In genomic region chr3:157174265-157174615, GRCh38 we compare ENCODE assay signal across 8 cellular contexts. TPM values are rescaled to one million over a fixed set of nuclear protein-coding genes. Genes with fewer than 3 reads are reported as not detected.
DNase-seq lines count a peak whose midpoint lies in the region; ATAC-seq and TF ChIP-seq lines count a peak whose summit lies in the region.

No MANE protein-coding gene starts in this region.

- H3K27me3 ChIP-seq in HAP-1 (ENCODE audit: low read depth), result 0 out of 2 replicates have a peak, but pooled peaks cover 2% of the 10 kb centered on the region
- H3K27me3 ChIP-seq in colonic mucosa, result no peaks in the 10 kb centered on the region
- H3K27me3 ChIP-seq in mesendoderm (ENCODE audit: insufficient read depth, low read length, poor library complexity), result no peaks in the 10 kb centered on the region
- H3K27me3 ChIP-seq in upper lobe of left lung, result no peaks in the 10 kb centered on the region

- peak overlapping the region; percentile 68 for H4K8ac ChIP-seq in mesendoderm (ENCODE audit: low read depth, low read length)

- peak overlapping the region; percentile 94 for H3K56ac ChIP-seq in mesendoderm (ENCODE audit: low read length)

- POLR2A ChIA-PET in RWPE1 (lab: Yijun Ruan, JAX; ENCODE audit: low non-redundant PET), result interaction anchor here (1.2 to 3.6 kb wide), 2 partner anchors 14 to 619 kb away, joined by 3 to 76 read pairs; partner anchors contain the start of genes CCNL1 and SSR3

- peak overlapping the region; percentile 77 to 94 for H3K9ac ChIP-seq in colonic mucosa (ENCODE audit: low read depth in 2 of 2, low read length in 2 of 2)
- H3K9ac ChIP-seq in mesendoderm (ENCODE audit: low read length), result peak overlapping the region; percentile 88

- H3K4me2 ChIP-seq in mesendoderm (ENCODE audit: low read length), result peak overlapping the region; percentile 74

- DNase-seq in COLO668 (lab: John Stamatoyannopoulos, UW; ENCODE audit: unreplicated experiment), result peak; percentile 14
- no peak for DNase-seq in HAP-1 (ENCODE audit: low spot score in 2 of 2)
- no peak for DNase-seq in RWPE1 (ENCODE audit: low spot score)
- DNase-seq in colonic mucosa, result peak; percentile 48
- no peak for DNase-seq in mesendoderm
- DNase-seq in upper lobe of left lung, result peak; percentile 29 to 46
- no peak for DNase-seq in dermis blood vessel endothelial cell

- peak overlapping the region; percentile 28 for H3K4ac ChIP-seq in mesendoderm (ENCODE audit: low read depth, low read length)

- H4K5ac ChIP-seq in mesendoderm (ENCODE audit: low read length), result peak overlapping the region; percentile 90

- WGBS in mesendoderm (ENCODE audit: extremely low coverage, insufficient coverage, low lambda C conversion rate), result no CpG with 5 or more reads among the region's 13 CpGs
- WGBS in upper lobe of left lung, 2 donors, result 4 to 8% methylated on average over 13 of the region's 13 CpGs

- TF ChIP-seq POLR2A in upper lobe of left lung (IDR thresholded peaks at IDR 0.05), result no peak

- intact Hi-C loops in colonic mucosa (cut with DNase I), result no loop called here

- ATAC-seq in upper lobe of left lung (ENCODE audit: low FRiP score in 2 of 2) (peak; percentile 2 to 12), GM19324 (IDR thresholded peaks at IDR 0.05; ENCODE audit: low FRiP score, unreplicated experiment) (no peak)

- no peak overlapping the region for H2BK120ac ChIP-seq in mesendoderm (ENCODE audit: low read depth, low read length)

- H3K36me3 ChIP-seq in HAP-1 (replicated peaks), result peaks cover 4% of the 10 kb centered on the region
- H3K36me3 ChIP-seq in colonic mucosa, result no peaks in the 10 kb centered on the region
- H3K36me3 ChIP-seq in mesendoderm (ENCODE audit: control insufficient read depth, insufficient read depth, low read length), result no peaks in the 10 kb centered on the region
- no peaks in the 10 kb centered on the region for H3K36me3 ChIP-seq in upper lobe of left lung

- no peak overlapping the region for H2AK5ac ChIP-seq in mesendoderm (ENCODE audit: low read length)

- H3K9me3 ChIP-seq in HAP-1 (peaks cover 3% of the 10 kb centered on the region; the same call in 1 of the 2 replicates), colonic mucosa (no peaks in the 10 kb centered on the region), upper lobe of left lung (no peaks in the 10 kb centered on the region)

- H3K79me1 ChIP-seq in mesendoderm (ENCODE audit: low read length), result no peaks in the 10 kb centered on the region

- H3K27ac ChIP-seq in RWPE1 (peak overlapping the region; percentile 91), colonic mucosa (peak overlapping the region; percentile 93), mesendoderm (ENCODE audit: low read depth, low read length) (peak overlapping the region; percentile 92), upper lobe of left lung (peak overlapping the region; percentile 92 to 98 (median 96))

- peak overlapping the region; percentile 37 for H2BK5ac ChIP-seq in mesendoderm (ENCODE audit: low read length)

- in situ Hi-C loops in HAP-1 (cut with MboI; ENCODE audit: low sequenced_read_pairs), result no loop called here

- CTCF ChIA-PET in RWPE1 (lab: Yijun Ruan, JAX), result interaction anchor here (0.6 to 0.7 kb wide), 3 partner anchors 325 to 1032 kb away, joined by 3 to 4 read pairs (median 4); no protein-coding TSS in a partner anchor

- H3K4me1 ChIP-seq in HAP-1 (peaks cover 15% of the 10 kb centered on the region), colonic mucosa (no peaks in the 10 kb centered on the region), mesendoderm (ENCODE audit: control insufficient read depth, low read depth, low read length) (no peaks in the 10 kb centered on the region), upper lobe of left lung (peaks cover 18 to 26% (median 22%) of the 10 kb centered on the region in 4 donors)

- H3K4me3 ChIP-seq in HAP-1 (peak overlapping the region; percentile 79), colonic mucosa (peak overlapping the region; percentile 36), mesendoderm (ENCODE audit: low read length) (peak overlapping the region; percentile 56), upper lobe of left lung (peak overlapping the region in 3 of 4 donors; percentile 47 to 59 (median 51))

- no peak overlapping the region for H2BK15ac ChIP-seq in mesendoderm (replicated peaks; ENCODE audit: low read depth)

- peak overlapping the region; percentile 4 for H3K23ac ChIP-seq in mesendoderm (ENCODE audit: low read length)

- peak overlapping the region; percentile 91 for H3K18ac ChIP-seq in mesendoderm (ENCODE audit: low read length)

- TF ChIP-seq EP300 in upper lobe of left lung (IDR thresholded peaks at IDR 0.05), result no peak

- no peak for TF ChIP-seq CTCF in RWPE1 (conservative IDR thresholded peaks at IDR 0.05; ENCODE audit: low read depth)
- TF ChIP-seq CTCF in colonic mucosa (IDR thresholded peaks at IDR 0.05), result no peak
- TF ChIP-seq CTCF in upper lobe of left lung (IDR thresholded peaks at IDR 0.05), result no peak

- H3K79me2 ChIP-seq in mesendoderm (ENCODE audit: control insufficient read depth, insufficient read depth, low read length), result no peaks in the 10 kb centered on the region

RNA-seq across cellular contexts. Expression of gene CCNL1, which starts 14.3 kb away (rescaled TPM):
- total RNA-seq in colonic mucosa (100 to 1,000 TPM in 1 of 2 donors, 10 to 100 TPM in 1; 76.4 to 103 TPM), upper lobe of left lung (100 to 1,000 TPM; 118 to 344 (median 246) TPM), dermis blood vessel endothelial cell (87.8 and 195 TPM in 2 replicates)
- polyA plus RNA-seq in mesendoderm (2013, experiment 1 of 2), result 49.8 TPM
- polyA plus RNA-seq in mesendoderm (2013, experiment 2 of 2), result 46.0 TPM

Comparison
In these comparisons a context has a peak if more than half of its experiments do, and no peak if none do; other contexts are left out.
1. DNase-seq: peak in COLO668 (single experiment), colonic mucosa (single experiment) and upper lobe of left lung (2 of 2); none in HAP-1 (0 of 2), RWPE1 (single experiment), mesendoderm (single experiment) and dermis blood vessel endothelial cell (single experiment).
2. Peak in every context shown above with its lines, with median percentiles within 50 percentile points of each other: H3K4me3 ChIP-seq and H3K27ac ChIP-seq.